In genomic region chr19:50362030-50362412, GRCh38 we compare ENCODE assay signal across 1 cellular context.
TF ChIP-seq lines count a peak whose summit lies in the region.

No MANE protein-coding gene starts in this region.

TF ChIP-seq in GM12878, 131 proteins besides CTCF, POLR2A, EP300 and RAD21:
- no peak for TF ChIP-seq SP1 (IDR thresholded peaks at IDR 0.05; ENCODE audit: low read depth, low read length)
- TF ChIP-seq RELA (IDR thresholded peaks at IDR 0.05; ENCODE audit: borderline replicate concordance, partially characterized antibody): no peak
- TF ChIP-seq MLLT1 (IDR thresholded peaks at IDR 0.05): no peak
- TF ChIP-seq SMAD5 (IDR thresholded peaks at IDR 0.05; ENCODE audit: low read depth): no peak
- no peak for TF ChIP-seq DPF2 (IDR thresholded peaks at IDR 0.05)
- TF ChIP-seq, protein P1, sequence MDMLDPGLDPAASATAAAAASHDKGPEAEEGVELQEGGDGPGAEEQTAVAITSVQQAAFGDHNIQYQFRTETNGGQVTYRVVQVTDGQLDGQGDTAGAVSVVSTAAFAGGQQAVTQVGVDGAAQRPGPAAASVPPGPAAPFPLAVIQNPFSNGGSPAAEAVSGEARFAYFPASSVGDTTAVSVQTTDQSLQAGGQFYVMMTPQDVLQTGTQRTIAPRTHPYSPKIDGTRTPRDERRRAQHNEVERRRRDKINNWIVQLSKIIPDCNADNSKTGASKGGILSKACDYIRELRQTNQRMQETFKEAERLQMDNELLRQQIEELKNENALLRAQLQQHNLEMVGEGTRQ (IDR thresholded peaks at IDR 0.05; ENCODE audit: borderline replicate concordance, low read depth, low read length): no peak
- TF ChIP-seq ESRRA (IDR thresholded peaks at IDR 0.05; ENCODE audit: low read length): no peak
